20 cellular contexts compared by ENCODE assay signal in genomic region chr18:10410472-10411300, GRCh38. TPM values are rescaled to one million over a fixed set of nuclear protein-coding genes. Genes with fewer than 3 reads are reported as not detected.
A peak's percentile ranks its signal among the peaks of the same experiment; 100 is the strongest.
DNase-seq lines count a peak whose midpoint lies in the region; ATAC-seq and TF ChIP-seq lines count a peak whose summit lies in the region.
"Had no signal": no experiment of that assay in that cellular context is flagged by ENCODE, and none has a peak within 500 bp of the region (broad histone marks: within the 10 kb centered on the region; RNA-seq: fewer than 3 reads in every experiment).

No MANE protein-coding gene starts in this region.

- H3K36me3 ChIP-seq in WERI-Rb-1 (no peaks in the 10 kb centered on the region), esophagus squamous epithelium (no peaks in the 10 kb centered on the region), suprapubic skin (no peaks in the 10 kb centered on the region)
- H3K36me3 ChIP-seq: sigmoid colon, uterus had no signal

- H3K36me3 Mint-ChIP-seq in activated CD4-positive, alpha-beta T cell treated with anti-CD3 and anti-CD28 coated beads for 36 hours (ENCODE audit: low read depth): no peaks in the 10 kb centered on the region
- H3K36me3 Mint-ChIP-seq: CD4-positive, CD25-positive, alpha-beta regulatory T cell had no signal

- H3K4me1 ChIP-seq in esophagus squamous epithelium (peaks cover 10 to 60% (median 17%) of the 10 kb centered on the region in 3 donors), suprapubic skin (peaks cover 46% of the 10 kb centered on the region)
- H3K4me1 ChIP-seq: uterus had no signal

- TF ChIP-seq EP300 in suprapubic skin (IDR thresholded peaks at IDR 0.05): no peak

- H3K27ac ChIP-seq in WERI-Rb-1: peak overlapping the region; percentile 33
- H3K27ac ChIP-seq in esophagus squamous epithelium: peak overlapping the region; percentile 32 to 78 (median 60)
- peak overlapping the region; percentile 51 for H3K27ac ChIP-seq in suprapubic skin
- H3K27ac ChIP-seq: sigmoid colon, uterus had no signal

- intact Hi-C loops in activated CD4-positive, alpha-beta T cell treated with anti-CD3 and anti-CD28 coated beads for 36 hours (cut with DNase I, micrococcal nuclease): no loop called here
- intact Hi-C loops in esophagus squamous epithelium (cut with DNase I): no loop called here

- H3K27ac Mint-ChIP-seq in activated CD4-positive, alpha-beta T cell treated with anti-CD3 and anti-CD28 coated beads for 36 hours: no peak overlapping the region
- H3K27ac Mint-ChIP-seq: activated B cell treated with CpG ODN at 0.5 μM for 24 hours; activated naive CD8-positive, alpha-beta T cell treated with anti-CD3 and anti-CD28 coated beads, Interleukin-2, amount 50 U/mL, for 24 hours; CD4-positive, CD25-positive, alpha-beta regulatory T cell had no signal

- CTCF ChIA-PET in activated CD4-positive, alpha-beta T cell treated with anti-CD3 and anti-CD28 coated beads for 36 hours (lab: Charles Lee): interaction anchor here (0.9 kb wide), 1 partner anchor 34 kb away, joined by 4 read pairs; no protein-coding TSS in a partner anchor

- TF ChIP-seq POLR2A in esophagus squamous epithelium (IDR thresholded peaks at IDR 0.05) (no peak), suprapubic skin (IDR thresholded peaks at IDR 0.05) (no peak)

- peaks cover 3% of the 10 kb centered on the region for H3K4me1 Mint-ChIP-seq in activated CD4-positive, alpha-beta T cell treated with anti-CD3 and anti-CD28 coated beads for 36 hours
- H3K4me1 Mint-ChIP-seq: activated B cell treated with CpG ODN at 0.5 μM for 24 hours; activated naive CD8-positive, alpha-beta T cell treated with anti-CD3 and anti-CD28 coated beads, Interleukin-2, amount 50 U/mL, for 24 hours; CD4-positive, CD25-positive, alpha-beta regulatory T cell; central memory CD8-positive, alpha-beta T cell had no signal

- H3K9me3 Mint-ChIP-seq in activated CD4-positive, alpha-beta T cell treated with anti-CD3 and anti-CD28 coated beads for 36 hours (ENCODE audit: low read depth): no peaks in the 10 kb centered on the region
- H3K9me3 Mint-ChIP-seq: activated B cell treated with CpG ODN at 0.5 μM for 24 hours; activated naive CD8-positive, alpha-beta T cell treated with anti-CD3 and anti-CD28 coated beads, Interleukin-2, amount 50 U/mL, for 24 hours; CD4-positive, CD25-positive, alpha-beta regulatory T cell; central memory CD8-positive, alpha-beta T cell had no signal

- ATAC-seq in activated CD4-positive, alpha-beta T cell treated with anti-CD3 and anti-CD28 coated beads for 36 hours: peak; percentile 33
- ATAC-seq in GM21723 (IDR thresholded peaks at IDR 0.05; ENCODE audit: unreplicated experiment): no peak
- ATAC-seq: activated naive CD8-positive, alpha-beta T cell treated with anti-CD3 and anti-CD28 coated beads, Interleukin-2, amount 50 U/mL, for 24 hours; left colon had no signal

- H3K27me3 ChIP-seq in WERI-Rb-1 (ENCODE audit: insufficient read depth, low read depth, severe bottlenecking) (no peaks in the 10 kb centered on the region), esophagus squamous epithelium (no peaks in the 10 kb centered on the region), suprapubic skin (no peaks in the 10 kb centered on the region)
- H3K27me3 ChIP-seq: sigmoid colon, uterus had no signal

- POLR2A ChIA-PET in activated CD4-positive, alpha-beta T cell treated with anti-CD3 and anti-CD28 coated beads for 36 hours (lab: Charles Lee): no interaction called here

- H3K4me3 Mint-ChIP-seq in activated CD4-positive, alpha-beta T cell treated with anti-CD3 and anti-CD28 coated beads for 36 hours: no peak overlapping the region
- H3K4me3 Mint-ChIP-seq: activated B cell treated with CpG ODN at 0.5 μM for 24 hours; activated naive CD8-positive, alpha-beta T cell treated with anti-CD3 and anti-CD28 coated beads, Interleukin-2, amount 50 U/mL, for 24 hours; CD4-positive, CD25-positive, alpha-beta regulatory T cell; central memory CD8-positive, alpha-beta T cell had no signal

- H3K4me3 ChIP-seq in WERI-Rb-1 (ENCODE audit: low read depth, low read length) (no peak overlapping the region), esophagus squamous epithelium (no peak overlapping the region), suprapubic skin (no peak overlapping the region)
- H3K4me3 ChIP-seq: sigmoid colon, uterus had no signal

- DNase-seq in activated CD4-positive, alpha-beta T cell treated with anti-CD3 and anti-CD28 coated beads for 36 hours: no peak
- no peak for DNase-seq in activated CD4-positive, alpha-beta T cell treated with anti-CD3 and anti-CD28 coated beads, Interleukin-2, amount 50 U/mL, for 4 hours
- DNase-seq in WERI-Rb-1: peak; percentile 41
- no peak for DNase-seq in esophagus squamous epithelium (lab: John Stamatoyannopoulos, UW)
- DNase-seq in suprapubic skin (ENCODE audit: low spot score in 2 of 2): no peak
- no peak for DNase-seq in D341Med (ENCODE audit: low spot score)
- no peak for DNase-seq in NCI-H526 (lab: John Stamatoyannopoulos, UW)
- DNase-seq: activated B cell treated with CpG ODN at 0.5 μM for 24 hours; activated CD8-positive, alpha-beta memory T cell treated with anti-CD3 and anti-CD28 coated beads for 24 hours; activated naive CD8-positive, alpha-beta T cell treated with anti-CD3 and anti-CD28 coated beads, Interleukin-2, amount 50 U/mL, for 24 hours; CD4-positive, CD25-positive, alpha-beta regulatory T cell; DMS79; effector CD4-positive, alpha-beta T cell; left colon; NCI-H2081 treated with DMSO at 0.1 percent for 48 hours; sigmoid colon; T-helper 1 cell; uterus had no signal

- H3K27me3 Mint-ChIP-seq in activated CD4-positive, alpha-beta T cell treated with anti-CD3 and anti-CD28 coated beads for 36 hours: peaks cover 5% of the 10 kb centered on the region
- H3K27me3 Mint-ChIP-seq: activated naive CD8-positive, alpha-beta T cell treated with anti-CD3 and anti-CD28 coated beads, Interleukin-2, amount 50 U/mL, for 24 hours; CD4-positive, CD25-positive, alpha-beta regulatory T cell had no signal

- no peak for TF ChIP-seq CTCF in WERI-Rb-1 (IDR thresholded peaks at IDR 0.05; ENCODE audit: low read depth, low read length)
- TF ChIP-seq CTCF in esophagus squamous epithelium (IDR thresholded peaks at IDR 0.05): no peak
- no peak for TF ChIP-seq CTCF in suprapubic skin (IDR thresholded peaks at IDR 0.05)

- H3K9me3 ChIP-seq in WERI-Rb-1 (ENCODE audit: severe bottlenecking) (no peaks in the 10 kb centered on the region), esophagus squamous epithelium (no peaks in the 10 kb centered on the region), suprapubic skin (no peaks in the 10 kb centered on the region)
- H3K9me3 ChIP-seq: sigmoid colon, uterus had no signal

- WGBS in esophagus squamous epithelium, 2 donors: 63 to 65% methylated on average over 5 to 9 of the region's 11 CpGs
- WGBS in suprapubic skin: 47% methylated on average over 8 of the region's 11 CpGs

RNA-seq across cellular contexts. Expression of gene APCDD1, which starts 43.7 kb away (rescaled TPM):
- not detected for total RNA-seq in activated CD4-positive, alpha-beta T cell treated with anti-CD3 and anti-CD28 coated beads for 36 hours
- total RNA-seq in esophagus squamous epithelium (10 to 100 TPM; 16.5 to 76.5 (median 41.4) TPM), suprapubic skin (100 to 1,000 TPM; 110 to 308 (median 140) TPM)
- total RNA-seq: CD4-positive, CD25-positive, alpha-beta regulatory T cell had no signal

Comparison
In these comparisons a context has a peak if more than half of its experiments do, and no peak if none do; other contexts are left out.
1. RNA of gene APCDD1, which starts 43.7 kb away (total RNA-seq): 110 to 308 TPM in suprapubic skin and 16.5 to 76.5 TPM in esophagus squamous epithelium; not detected in activated CD4-positive, alpha-beta T cell treated with anti-CD3 and anti-CD28 coated beads for 36 hours; every median in the first group is over 10 times any median in the second.
2. Peak in every context shown above with its lines, with median percentiles within 50 percentile points of each other: H3K27ac ChIP-seq.